Comparison of ENCODE assay signal across 22 cellular contexts in the genomic region with DNA sequence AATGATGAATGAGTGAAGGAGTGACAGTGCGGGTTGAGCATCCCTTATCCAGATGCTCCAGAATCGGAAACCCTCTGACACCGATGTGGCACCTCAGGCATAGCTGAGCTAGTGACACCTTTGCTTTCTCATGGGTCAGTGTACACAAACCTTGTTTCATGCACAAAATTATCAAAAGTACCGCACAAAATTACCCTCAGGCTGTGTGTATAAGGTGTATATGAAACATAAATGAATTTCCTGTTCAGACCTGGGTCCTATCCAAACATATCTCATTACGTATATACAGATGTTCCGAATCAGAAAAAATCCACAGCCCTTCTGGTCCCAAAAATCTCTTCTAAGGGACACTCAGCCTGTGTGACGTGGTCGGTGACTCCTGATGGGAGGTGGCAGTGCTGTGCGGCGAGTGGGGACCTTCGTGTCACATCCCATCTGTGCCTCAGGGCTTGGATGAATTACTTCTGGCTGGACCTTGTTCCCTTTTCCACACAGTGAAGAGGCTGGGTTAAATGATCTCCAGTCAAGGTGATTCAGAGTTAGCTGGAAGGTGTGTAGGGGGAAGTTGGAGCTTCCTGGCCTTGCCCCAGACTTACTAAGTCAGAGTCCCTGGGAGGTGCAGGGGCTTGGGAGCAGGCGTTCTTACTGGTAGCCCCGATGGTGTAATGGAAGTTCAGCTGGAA. TPM values are rescaled to one million over a fixed set of nuclear protein-coding genes. Genes with fewer than 3 reads are reported as not detected.
DNase-seq lines count a peak whose midpoint lies in the region; ATAC-seq and TF ChIP-seq lines count a peak whose summit lies in the region.
"Had no signal": no experiment of that assay in that cellular context is flagged by ENCODE, and none has a peak within 500 bp of the region (broad histone marks: within the 10 kb centered on the region; RNA-seq: fewer than 3 reads in every experiment).

No MANE protein-coding gene starts in this region.

- H3K27me3 ChIP-seq in right atrium auricular region (no peaks in the 10 kb centered on the region), right lobe of liver (no peaks in the 10 kb centered on the region), aorta (ENCODE audit: control insufficient read depth in 1 of 2, insufficient read depth in 2 of 2, low read length in 1 of 2) (no peaks in the 10 kb centered on the region)
- H3K27me3 ChIP-seq: cardiac muscle cell, upper lobe of left lung had no signal

- DNase-seq in right atrium auricular region (ENCODE audit: low spot score) (peak; percentile 21), left cardiac atrium (no peak), right lobe of liver (peak in 2 of 3 donors; percentile 19 to 23), aorta (peak; percentile 26 to 27), AG08395 (ENCODE audit: low spot score) (no peak), NCI-H510A treated with DMSO at 0.1 percent for 48 hours (lab: John Stamatoyannopoulos, UW) (no peak)
- no peak for DNase-seq in central memory CD8-positive, alpha-beta T cell (ENCODE audit: low spot score in 2 of 2)
- DNase-seq: activated CD4-positive, alpha-beta memory T cell treated with anti-CD3 and anti-CD28 coated beads, Interleukin-2, amount 10 ng/mL, durations not matched to agents 7 days and 5 days; DMS79 treated with DMSO at 0.1 percent for 48 hours; immature natural killer cell; NCI-H187; NCI-H446 treated with DMSO at 0.1 percent for 48 hours; SIG-M5; stimulated activated naive CD8-positive, alpha-beta T cell treated with anti-CD3 and anti-CD28 coated beads, Interleukin-15, Interleukin-2, amounts not matched to agents 100 U/mL and 50 U/mL, for 24 hours; upper lobe of left lung; WERI-Rb-1 had no signal

- H3K27ac ChIP-seq in right atrium auricular region (no peak overlapping the region), right lobe of liver (no peak overlapping the region), aorta (ENCODE audit: low read depth in 1 of 2, low read length in 2 of 2) (no peak overlapping the region)
- H3K27ac ChIP-seq: cardiac muscle cell, upper lobe of left lung, WERI-Rb-1 had no signal

- TF ChIP-seq POLR2A in right lobe of liver (IDR thresholded peaks at IDR 0.05) = no peak

- no peaks in the 10 kb centered on the region for H3K9me3 Mint-ChIP-seq in central memory CD8-positive, alpha-beta T cell
- H3K9me3 Mint-ChIP-seq: activated CD4-positive, alpha-beta memory T cell treated with anti-CD3 and anti-CD28 coated beads, Interleukin-2, amount 10 ng/mL, durations not matched to agents 7 days and 5 days; activated T-helper 1 cell treated with anti-CD3 and anti-CD28 coated beads, Interleukin-12 subunit alpha, Interleukin-12 subunit beta, Interleukin-2, Interleukin-4 antibody, amounts not matched to agents 30 ng/mL and 10 ng/mL and 1 ng/mL, durations not matched to agents 14 hours and 24 hours and 36 hours; CD8-positive, alpha-beta memory T cell; memory B cell had no signal

- H3K9me3 ChIP-seq in right atrium auricular region = no peaks in the 10 kb centered on the region
- H3K9me3 ChIP-seq in right lobe of liver = no peaks in the 10 kb centered on the region
- H3K9me3 ChIP-seq in aorta (ENCODE audit: control insufficient read depth, low read length) = no peaks in the 10 kb centered on the region
- H3K9me3 ChIP-seq: upper lobe of left lung had no signal

- no peak for ATAC-seq in left cardiac atrium
- no peak for ATAC-seq in central memory CD8-positive, alpha-beta T cell (replicated peaks; ENCODE audit: extremely low read depth, poor library complexity, severe bottlenecking)
- peak in 1 of 4 donors; percentile 29 for ATAC-seq in right lobe of liver
- ATAC-seq in aorta (ENCODE audit: low FRiP score) = no peak
- no peak for ATAC-seq in HG03025 (IDR thresholded peaks at IDR 0.05; ENCODE audit: low FRiP score, unreplicated experiment)
- ATAC-seq: stimulated activated naive CD8-positive, alpha-beta T cell treated with anti-CD3 and anti-CD28 coated beads, Interleukin-15, Interleukin-2, amounts not matched to agents 100 U/mL and 50 U/mL, for 24 hours; T-helper 17 cell had no signal

- no peak for TF ChIP-seq CTCF in right atrium auricular region (IDR thresholded peaks at IDR 0.05)
- TF ChIP-seq CTCF in right lobe of liver (IDR thresholded peaks at IDR 0.05) = no peak

- peak overlapping the region; percentile 57 for H3K27ac Mint-ChIP-seq in central memory CD8-positive, alpha-beta T cell (ENCODE audit: low read depth)
- H3K27ac Mint-ChIP-seq: activated CD4-positive, alpha-beta memory T cell treated with anti-CD3 and anti-CD28 coated beads, Interleukin-2, amount 10 ng/mL, durations not matched to agents 7 days and 5 days; activated T-helper 1 cell treated with anti-CD3 and anti-CD28 coated beads, Interleukin-12 subunit alpha, Interleukin-12 subunit beta, Interleukin-2, Interleukin-4 antibody, amounts not matched to agents 30 ng/mL and 10 ng/mL and 1 ng/mL, durations not matched to agents 14 hours and 24 hours and 36 hours; memory B cell had no signal

- H3K36me3 ChIP-seq in right atrium auricular region (peaks cover 7% of the 10 kb centered on the region), right lobe of liver (peaks cover 0 to under 1% (median 0%) of the 10 kb centered on the region in 4 donors), aorta (ENCODE audit: control insufficient read depth in 1 of 2, insufficient read depth in 2 of 2, low read length in 1 of 2) (no peaks in the 10 kb centered on the region)

- H3K4me1 ChIP-seq in right atrium auricular region (peaks cover 0 to 4% of the 10 kb centered on the region in 2 donors), right lobe of liver (no peaks in the 10 kb centered on the region), aorta (ENCODE audit: control insufficient read depth in 1 of 2, insufficient read depth in 2 of 2, low read length in 2 of 2) (no peaks in the 10 kb centered on the region)

- H3K36me3 Mint-ChIP-seq in central memory CD8-positive, alpha-beta T cell (ENCODE audit: insufficient read depth) = no peaks in the 10 kb centered on the region

- intact Hi-C loops in left cardiac atrium (cut with DNase I) (no loop called here), right lobe of liver (cut with DNase I) (no loop called here), aorta (cut with DNase I) (no loop called here)

- no peaks in the 10 kb centered on the region for H3K27me3 Mint-ChIP-seq in central memory CD8-positive, alpha-beta T cell
- H3K27me3 Mint-ChIP-seq: activated CD4-positive, alpha-beta memory T cell treated with anti-CD3 and anti-CD28 coated beads, Interleukin-2, amount 10 ng/mL, durations not matched to agents 7 days and 5 days; T-helper 17 cell had no signal

- H3K4me3 Mint-ChIP-seq in central memory CD8-positive, alpha-beta T cell = no peak overlapping the region
- H3K4me3 Mint-ChIP-seq: activated CD4-positive, alpha-beta memory T cell treated with anti-CD3 and anti-CD28 coated beads, Interleukin-2, amount 10 ng/mL, durations not matched to agents 7 days and 5 days; activated T-helper 1 cell treated with anti-CD3 and anti-CD28 coated beads, Interleukin-12 subunit alpha, Interleukin-12 subunit beta, Interleukin-2, Interleukin-4 antibody, amounts not matched to agents 30 ng/mL and 10 ng/mL and 1 ng/mL, durations not matched to agents 14 hours and 24 hours and 36 hours; CD8-positive, alpha-beta memory T cell; immature natural killer cell; memory B cell; T-helper 17 cell had no signal

- H3K4me3 ChIP-seq in right atrium auricular region = no peak overlapping the region
- H3K4me3 ChIP-seq in right lobe of liver = no peak overlapping the region
- H3K4me3 ChIP-seq in aorta (ENCODE audit: low read length in 2 of 2) = no peak overlapping the region
- H3K4me3 ChIP-seq: cardiac muscle cell, upper lobe of left lung had no signal

- peaks cover 6% of the 10 kb centered on the region for H3K4me1 Mint-ChIP-seq in central memory CD8-positive, alpha-beta T cell
- H3K4me1 Mint-ChIP-seq: activated CD4-positive, alpha-beta memory T cell treated with anti-CD3 and anti-CD28 coated beads, Interleukin-2, amount 10 ng/mL, durations not matched to agents 7 days and 5 days; CD8-positive, alpha-beta memory T cell; immature natural killer cell; memory B cell had no signal

- WGBS in right lobe of liver (ENCODE audit: insufficient coverage, low coverage, low lambda C conversion rate, missing lambda C conversion rate) = 93% methylated on average over 8 of the region's 13 CpGs
- 94 to 95% methylated on average over 13 of the region's 13 CpGs for WGBS in aorta, 2 donors

RNA-seq across cellular contexts. Expression of a gene that starts 18.8 kb away (rescaled TPM):
- 1 to 10 TPM; 7.0 to 9.9 TPM for total RNA-seq in right atrium auricular region
- 10 to 100 TPM; 13.3 to 16.6 TPM for total RNA-seq in left cardiac atrium
- total RNA-seq in right lobe of liver = 10 to 100 TPM; 15.0 to 29.6 (median 22.1) TPM
- 10 to 100 TPM; 23.9 to 40.4 TPM for total RNA-seq in aorta
- 10 to 100 TPM; 10.3 to 28.2 TPM for polyA plus RNA-seq in aorta

Comparison
In these comparisons a context has a peak if more than half of its experiments do, and no peak if none do; other contexts are left out.
1. DNase-seq: peak in right atrium auricular region (single experiment), right lobe of liver (2 of 3) and aorta (2 of 2); none in left cardiac atrium (single experiment), central memory CD8-positive, alpha-beta T cell (0 of 2), AG08395 (single experiment) and NCI-H510A treated with DMSO at 0.1 percent for 48 hours (single experiment).